1 cellular context compared by ENCODE assay signal in genomic region chr1:179978199-179979079, GRCh38.
TF ChIP-seq lines count a peak whose summit lies in the region.

No MANE protein-coding gene starts in this region.

TF ChIP-seq in K562, 482 proteins besides CTCF, POLR2A, EP300 and RAD21:
- TF ChIP-seq, protein P1, sequence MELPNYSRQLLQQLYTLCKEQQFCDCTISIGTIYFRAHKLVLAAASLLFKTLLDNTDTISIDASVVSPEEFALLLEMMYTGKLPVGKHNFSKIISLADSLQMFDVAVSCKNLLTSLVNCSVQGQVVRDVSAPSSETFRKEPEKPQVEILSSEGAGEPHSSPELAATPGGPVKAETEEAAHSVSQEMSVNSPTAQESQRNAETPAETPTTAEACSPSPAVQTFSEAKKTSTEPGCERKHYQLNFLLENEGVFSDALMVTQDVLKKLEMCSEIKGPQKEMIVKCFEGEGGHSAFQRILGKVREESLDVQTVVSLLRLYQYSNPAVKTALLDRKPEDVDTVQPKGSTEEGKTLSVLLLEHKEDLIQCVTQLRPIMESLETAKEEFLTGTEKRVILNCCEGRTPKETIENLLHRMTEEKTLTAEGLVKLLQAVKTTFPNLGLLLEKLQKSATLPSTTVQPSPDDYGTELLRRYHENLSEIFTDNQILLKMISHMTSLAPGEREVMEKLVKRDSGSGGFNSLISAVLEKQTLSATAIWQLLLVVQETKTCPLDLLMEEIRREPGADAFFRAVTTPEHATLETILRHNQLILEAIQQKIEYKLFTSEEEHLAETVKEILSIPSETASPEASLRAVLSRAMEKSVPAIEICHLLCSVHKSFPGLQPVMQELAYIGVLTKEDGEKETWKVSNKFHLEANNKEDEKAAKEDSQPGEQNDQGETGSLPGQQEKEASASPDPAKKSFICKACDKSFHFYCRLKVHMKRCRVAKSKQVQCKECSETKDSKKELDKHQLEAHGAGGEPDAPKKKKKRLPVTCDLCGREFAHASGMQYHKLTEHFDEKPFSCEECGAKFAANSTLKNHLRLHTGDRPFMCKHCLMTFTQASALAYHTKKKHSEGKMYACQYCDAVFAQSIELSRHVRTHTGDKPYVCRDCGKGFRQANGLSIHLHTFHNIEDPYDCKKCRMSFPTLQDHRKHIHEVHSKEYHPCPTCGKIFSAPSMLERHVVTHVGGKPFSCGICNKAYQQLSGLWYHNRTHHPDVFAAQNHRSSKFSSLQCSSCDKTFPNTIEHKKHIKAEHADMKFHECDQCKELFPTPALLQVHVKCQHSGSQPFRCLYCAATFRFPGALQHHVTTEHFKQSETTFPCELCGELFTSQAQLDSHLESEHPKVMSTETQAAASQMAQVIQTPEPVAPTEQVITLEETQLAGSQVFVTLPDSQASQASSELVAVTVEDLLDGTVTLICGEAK (IDR thresholded peaks at IDR 0.05), result no peak
- TF ChIP-seq, protein P1 (CRISPR knock-in tag; IDR thresholded peaks at IDR 0.05), result no peak
- TF ChIP-seq NR0B1 (IDR thresholded peaks at IDR 0.05; ENCODE audit: partially characterized antibody) (no peak), ZNF354B (CRISPR knock-in tag; IDR thresholded peaks at IDR 0.05) (no peak), ZNF217 (CRISPR knock-in tag; IDR thresholded peaks at IDR 0.05) (no peak), MTA1 (IDR thresholded peaks at IDR 0.05; ENCODE audit: borderline replicate concordance) (no peak), ZNF384 (IDR thresholded peaks at IDR 0.05; ENCODE audit: low read depth, low read length) (no peak), RB1 (IDR thresholded peaks at IDR 0.05; ENCODE audit: low read depth) (no peak), WHSC1 (IDR thresholded peaks at IDR 0.05; ENCODE audit: low read length) (no peak), RBM34 (IDR thresholded peaks at IDR 0.05; ENCODE audit: borderline replicate concordance, insufficient read depth, low read length) (no peak), ZNF165 (CRISPR knock-in tag; IDR thresholded peaks at IDR 0.05; ENCODE audit: borderline replicate concordance) (no peak), XRCC4 (IDR thresholded peaks at IDR 0.05; ENCODE audit: extremely low read depth, insufficient read depth, insufficient read length) (no peak)
- TF ChIP-seq, protein P2, sequence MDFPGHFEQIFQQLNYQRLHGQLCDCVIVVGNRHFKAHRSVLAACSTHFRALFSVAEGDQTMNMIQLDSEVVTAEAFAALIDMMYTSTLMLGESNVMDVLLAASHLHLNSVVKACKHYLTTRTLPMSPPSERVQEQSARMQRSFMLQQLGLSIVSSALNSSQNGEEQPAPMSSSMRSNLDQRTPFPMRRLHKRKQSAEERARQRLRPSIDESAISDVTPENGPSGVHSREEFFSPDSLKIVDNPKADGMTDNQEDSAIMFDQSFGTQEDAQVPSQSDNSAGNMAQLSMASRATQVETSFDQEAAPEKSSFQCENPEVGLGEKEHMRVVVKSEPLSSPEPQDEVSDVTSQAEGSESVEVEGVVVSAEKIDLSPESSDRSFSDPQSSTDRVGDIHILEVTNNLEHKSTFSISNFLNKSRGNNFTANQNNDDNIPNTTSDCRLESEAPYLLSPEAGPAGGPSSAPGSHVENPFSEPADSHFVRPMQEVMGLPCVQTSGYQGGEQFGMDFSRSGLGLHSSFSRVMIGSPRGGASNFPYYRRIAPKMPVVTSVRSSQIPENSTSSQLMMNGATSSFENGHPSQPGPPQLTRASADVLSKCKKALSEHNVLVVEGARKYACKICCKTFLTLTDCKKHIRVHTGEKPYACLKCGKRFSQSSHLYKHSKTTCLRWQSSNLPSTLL (IDR thresholded peaks at IDR 0.05), result no peak
TF ChIP-seq in K562: peak in this region for 0.
